21 cellular contexts compared by ENCODE assay signal in the genomic region with DNA sequence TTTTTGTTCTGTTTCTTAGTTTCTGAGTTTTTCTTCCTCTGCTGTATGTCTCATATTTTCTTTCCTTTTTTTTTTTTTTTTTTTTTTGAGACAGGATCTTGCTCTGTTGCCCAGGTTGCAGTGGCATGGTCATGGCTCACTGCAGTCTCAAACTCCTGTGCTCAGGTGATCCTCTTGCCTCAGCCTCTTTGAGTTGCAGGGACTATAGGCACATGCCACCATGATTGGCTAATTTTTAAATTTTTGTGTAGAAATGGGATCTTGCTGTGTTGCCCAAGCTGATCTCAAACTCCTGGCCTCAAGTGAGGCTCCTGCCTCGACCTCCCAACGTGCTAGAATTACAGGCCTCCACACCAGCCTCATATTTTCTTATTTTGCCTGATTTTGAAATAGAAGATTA. TPM values are rescaled to one million over a fixed set of nuclear protein-coding genes. Genes with fewer than 3 reads are reported as not detected.
DNase-seq lines count a peak whose midpoint lies in the region; ATAC-seq, FAIRE-seq and TF ChIP-seq lines count a peak whose summit lies in the region.
"Had no signal": no experiment of that assay in that cellular context is flagged by ENCODE, and none has a peak within 500 bp of the region (broad histone marks: within the 10 kb centered on the region; RNA-seq: fewer than 3 reads in every experiment).

No MANE protein-coding gene starts in this region.

- DNase-seq in activated naive CD4-positive, alpha-beta T cell treated with anti-CD3 and anti-CD28 coated beads, Interleukin-2, amount 50 U/mL, for 72 hours (ENCODE audit: low spot score in 2 of 2): no peak
- no peak for DNase-seq in activated naive CD4-positive, alpha-beta T cell treated with anti-CD3 and anti-CD28 coated beads for 36 hours
- DNase-seq in T-helper 17 cell: no peak
- DNase-seq in K562 (ENCODE audit: extremely low read depth in 1 of 4, low spot score in 3 of 4): no peak
- DNase-seq in progenitor cell of endocrine pancreas (ENCODE audit: low spot score, unreplicated experiment): no peak
- no peak for DNase-seq in hepatocyte (ENCODE audit: low spot score)
- DNase-seq in Kasumi-1 (lab: John Stamatoyannopoulos, UW): no peak
- DNase-seq in AG20443 (ENCODE audit: low spot score): no peak
- DNase-seq: Caco-2; CD4-positive, CD25-positive, alpha-beta regulatory T cell; CD8-positive, alpha-beta T cell; DMS153; DND-41; GDM1; GOT3 had no signal

- intact Hi-C loops in activated naive CD4-positive, alpha-beta T cell treated with anti-CD3 and anti-CD28 coated beads for 36 hours (cut with micrococcal nuclease): no loop called here
- intact Hi-C loops in K562 (cut with micrococcal nuclease): no loop called here

- H3K9me3 ChIP-seq in T-helper 17 cell (ENCODE audit: control insufficient read depth, low read length, poor library complexity, severe bottlenecking) (no peaks in the 10 kb centered on the region), K562 (replicated peaks; ENCODE audit: control insufficient read depth, insufficient read depth, low read depth, low read length) (no peaks in the 10 kb centered on the region), hepatocyte (ENCODE audit: low read depth) (no peaks in the 10 kb centered on the region)
- H3K9me3 ChIP-seq: BLaER1, Caco-2, HAP-1 had no signal

- TF ChIP-seq POLR2A in K562 (conservative IDR thresholded peaks at IDR 0.05): no peak

- H3K27ac Mint-ChIP-seq in activated naive CD4-positive, alpha-beta T cell treated with anti-CD3 and anti-CD28 coated beads, Interleukin-2, amount 50 U/mL, for 72 hours: peak overlapping the region; percentile 48 to 62
- H3K27ac Mint-ChIP-seq in activated naive CD4-positive, alpha-beta T cell treated with anti-CD3 and anti-CD28 coated beads for 36 hours: no peak overlapping the region
- peak overlapping the region; percentile 82 for H3K27ac Mint-ChIP-seq in T-helper 17 cell
- peak overlapping the region; percentile 34 for H3K27ac Mint-ChIP-seq in progenitor cell of endocrine pancreas
- H3K27ac Mint-ChIP-seq: B cell; CD8-positive, alpha-beta T cell had no signal

- H3K27ac ChIP-seq in K562 (ENCODE audit: extremely low read depth, low read depth, low read length) (no peak overlapping the region), hepatocyte (no peak overlapping the region)
- H3K27ac ChIP-seq: BLaER1, C4-2B had no signal

- H3K4me3 Mint-ChIP-seq in activated naive CD4-positive, alpha-beta T cell treated with anti-CD3 and anti-CD28 coated beads for 36 hours: no peak overlapping the region
- H3K4me3 Mint-ChIP-seq in T-helper 17 cell: no peak overlapping the region
- no peak overlapping the region for H3K4me3 Mint-ChIP-seq in progenitor cell of endocrine pancreas (ENCODE audit: low read depth)
- H3K4me3 Mint-ChIP-seq: B cell; CD4-positive, CD25-positive, alpha-beta regulatory T cell; CD8-positive, alpha-beta T cell had no signal

- CTCF ChIA-PET in activated naive CD4-positive, alpha-beta T cell treated with anti-CD3 and anti-CD28 coated beads for 36 hours (lab: Charles Lee): no interaction called here
- CTCF ChIA-PET in K562 (lab: Yijun Ruan, JAX; ENCODE audit: low intra/inter-chr PET ratio): no interaction called here

- no peak for FAIRE-seq in K562 (lab: Jason Lieb, UNC)
- FAIRE-seq: H54 had no signal

- H3K27me3 ChIP-seq in K562 (ENCODE audit: control insufficient read depth in 2 of 2, insufficient read depth in 2 of 2, low read length in 2 of 2): no peaks in the 10 kb centered on the region
- no peaks in the 10 kb centered on the region for H3K27me3 ChIP-seq in hepatocyte
- H3K27me3 ChIP-seq: BLaER1 had no signal

- no peaks in the 10 kb centered on the region for H3K9me2 ChIP-seq in hepatocyte (replicated peaks; ENCODE audit: insufficient read depth)

- H3K4me3 ChIP-seq in K562 (no peak overlapping the region), hepatocyte (no peak overlapping the region)
- H3K4me3 ChIP-seq: BLaER1, GM12878, HAP-1 had no signal

- no TSS peak for BruUV-seq in K562 (replicated peaks; lab: Mats Ljungman, UMichigan)

- in situ Hi-C loops in K562 (cut with MboI): no loop called here

- no peaks in the 10 kb centered on the region for H4K20me1 ChIP-seq in K562 (replicated peaks; ENCODE audit: control insufficient read depth, insufficient read depth, low read length)
- H4K20me1 ChIP-seq in hepatocyte (ENCODE audit: insufficient read depth, poor library complexity, severe bottlenecking): no peaks in the 10 kb centered on the region

- H2AFZ ChIP-seq in K562 (ENCODE audit: low read depth, low read length) (no peak overlapping the region), hepatocyte (no peak overlapping the region)

- TF ChIP-seq CTCF in K562 (IDR thresholded peaks at IDR 0.05 in 2 of 3, conservative IDR thresholded peaks at IDR 0.05 in 1 of 3; ENCODE audit: insufficient read depth in 2 of 3, low read depth in 1 of 3, low read length in 3 of 3): no peak
- no peak for TF ChIP-seq CTCF in progenitor cell of endocrine pancreas (IDR thresholded peaks at IDR 0.05; ENCODE audit: unreplicated experiment)
- no peak for TF ChIP-seq CTCF in hepatocyte (IDR thresholded peaks at IDR 0.05; ENCODE audit: poor library complexity)

- H3K36me3 ChIP-seq in K562 (ENCODE audit: control insufficient read depth, insufficient read depth, low read length) (peaks cover 8% of the 10 kb centered on the region; the same call in 1 of the 3 replicates), hepatocyte (replicated peaks; ENCODE audit: insufficient read depth, low read depth) (no peaks in the 10 kb centered on the region)

- no peak for TF ChIP-seq EP300 in K562 (IDR thresholded peaks at IDR 0.05; ENCODE audit: low read length)

- H3K36me3 Mint-ChIP-seq in activated naive CD4-positive, alpha-beta T cell treated with anti-CD3 and anti-CD28 coated beads, Interleukin-2, amount 50 U/mL, for 72 hours: peaks cover 0 to 11% of the 10 kb centered on the region in 2 donors
- peaks cover 1% of the 10 kb centered on the region for H3K36me3 Mint-ChIP-seq in activated naive CD4-positive, alpha-beta T cell treated with anti-CD3 and anti-CD28 coated beads for 36 hours (ENCODE audit: low read depth)
- no peaks in the 10 kb centered on the region for H3K36me3 Mint-ChIP-seq in T-helper 17 cell (ENCODE audit: low read depth)
- H3K36me3 Mint-ChIP-seq in progenitor cell of endocrine pancreas (ENCODE audit: insufficient read depth): peaks cover 4% of the 10 kb centered on the region

- POLR2A ChIA-PET in K562 (lab: Yijun Ruan, JAX): no interaction called here

- no peak for TF ChIP-seq RAD21 in K562 (CRISPR knock-in tag; conservative IDR thresholded peaks at IDR 0.05 in 1 of 2, IDR thresholded peaks at IDR 0.05 in 1 of 2)

- no peak overlapping the region for H3K9ac ChIP-seq in K562 (ENCODE audit: insufficient read depth in 1 of 2, low read depth in 2 of 2, low read length in 2 of 2)
- H3K9ac ChIP-seq: BLaER1 had no signal

- peaks cover 4% of the 10 kb centered on the region for H3K9me1 ChIP-seq in K562 (ENCODE audit: control insufficient read depth, insufficient read depth, low read length)

- H3K4me2 ChIP-seq in K562 (ENCODE audit: insufficient read depth, low read length) (no peak overlapping the region), hepatocyte (no peak overlapping the region)
- H3K4me2 ChIP-seq: BLaER1 had no signal

- peaks cover 17% of the 10 kb centered on the region for H3K4me1 Mint-ChIP-seq in activated naive CD4-positive, alpha-beta T cell treated with anti-CD3 and anti-CD28 coated beads for 36 hours (ENCODE audit: low read depth)
- H3K4me1 Mint-ChIP-seq in T-helper 17 cell: peaks cover 23% of the 10 kb centered on the region
- peaks cover 1% of the 10 kb centered on the region for H3K4me1 Mint-ChIP-seq in progenitor cell of endocrine pancreas (ENCODE audit: low read depth)

- 90% methylated on average over 2 of the region's 2 CpGs for WGBS in K562 (ENCODE audit: insufficient coverage, low coverage, missing lambda C conversion rate)
- WGBS in hepatocyte (ENCODE audit: low lambda C conversion rate, missing lambda C conversion rate): 100% methylated on average over 2 of the region's 2 CpGs

- no peaks in the 10 kb centered on the region for H3K4me1 ChIP-seq in K562 (replicated peaks in 1 of 2; ENCODE audit: control insufficient read depth in 2 of 2, insufficient read depth in 2 of 2, low read length in 2 of 2)
- no peaks in the 10 kb centered on the region for H3K4me1 ChIP-seq in hepatocyte (ENCODE audit: insufficient read depth)
- H3K4me1 ChIP-seq: BLaER1, Caco-2, HAP-1 had no signal

- H3K9me3 Mint-ChIP-seq in activated naive CD4-positive, alpha-beta T cell treated with anti-CD3 and anti-CD28 coated beads, Interleukin-2, amount 50 U/mL, for 72 hours: no peaks in the 10 kb centered on the region
- no peaks in the 10 kb centered on the region for H3K9me3 Mint-ChIP-seq in activated naive CD4-positive, alpha-beta T cell treated with anti-CD3 and anti-CD28 coated beads for 36 hours
- H3K9me3 Mint-ChIP-seq in progenitor cell of endocrine pancreas (ENCODE audit: low read depth): no peaks in the 10 kb centered on the region
- H3K9me3 Mint-ChIP-seq: CD4-positive, CD25-positive, alpha-beta regulatory T cell; CD8-positive, alpha-beta T cell had no signal

- H3K27me3 Mint-ChIP-seq in activated naive CD4-positive, alpha-beta T cell treated with anti-CD3 and anti-CD28 coated beads for 36 hours (ENCODE audit: low read depth): no peaks in the 10 kb centered on the region
- H3K27me3 Mint-ChIP-seq in T-helper 17 cell (no peaks in the 10 kb centered on the region), progenitor cell of endocrine pancreas (no peaks in the 10 kb centered on the region)
- H3K27me3 Mint-ChIP-seq: B cell; CD4-positive, CD25-positive, alpha-beta regulatory T cell had no signal

- H3K79me2 ChIP-seq in K562 (ENCODE audit: control insufficient read depth, insufficient read depth, low read length) (peaks cover 55% of the 10 kb centered on the region), hepatocyte (peaks cover 77% of the 10 kb centered on the region)

- ATAC-seq in activated naive CD4-positive, alpha-beta T cell treated with anti-CD3 and anti-CD28 coated beads, Interleukin-2, amount 50 U/mL, for 72 hours: no peak
- no peak for ATAC-seq in T-helper 17 cell
- no peak for ATAC-seq in K562
- ATAC-seq: CD8-positive, alpha-beta T cell; GM12878 had no signal

RNA-seq across cellular contexts. Expression of gene CTDSPL2, which starts 51.9 kb away (rescaled TPM):
- 100 to 1,000 TPM in 1 of 2 donors, 10 to 100 TPM in 1; 84.9 to 107 TPM for total RNA-seq in activated naive CD4-positive, alpha-beta T cell treated with anti-CD3 and anti-CD28 coated beads, Interleukin-2, amount 50 U/mL, for 72 hours
- total RNA-seq in activated naive CD4-positive, alpha-beta T cell treated with anti-CD3 and anti-CD28 coated beads for 36 hours: 10 to 100 TPM; 61.8 to 63.7 TPM
- total RNA-seq in T-helper 17 cell: 10 to 100 TPM; 73.4 to 78.6 TPM
- total RNA-seq in K562 (2011; cell fraction: chromatin; rRNA removed; ENCODE audit: low replicate concordance): 146 and 232 TPM in 2 replicates
- total RNA-seq in K562 (2011; cell fraction: nucleolus; rRNA removed): 94.1 and 123 TPM in 2 replicates
- 140 and 190 TPM in 2 replicates for total RNA-seq in K562 (2011; cell fraction: nucleoplasm; rRNA removed)
- total RNA-seq in K562 (2014; rRNA removed): 79.0 and 102 TPM in 2 replicates
- 59.5 and 74.6 TPM in 2 replicates for total RNA-seq in K562 (2014; rRNA removed; fragmentation: Illumina TruSeq; extraction: Trizol)
- 71.1 and 74.9 TPM in 2 replicates for total RNA-seq in K562 (2015; rRNA removed; fragmentation: Illumina TruSeq; extraction: Trizol)
- total RNA-seq in K562 (2021): 53.1 and 55.3 TPM in 2 replicates
- polyA plus RNA-seq in K562 (2011; rRNA removed): 45.5 and 67.1 TPM in 2 replicates
- 13.5 and 17.9 TPM in 2 replicates for polyA plus RNA-seq in K562 (2011; cell fraction: cytosol; rRNA removed)
- 77.5 and 80.3 TPM in 2 replicates for polyA plus RNA-seq in K562 (2011; cell fraction: nucleus; rRNA removed)
- 31.4 and 52.7 TPM in 2 replicates for polyA plus RNA-seq in K562 (2012)
- 50.1 and 51.6 TPM in 2 replicates for polyA plus RNA-seq in K562 (2014; fragmentation: Illumina TruSeq; extraction: Trizol)
- 10 to 100 TPM; 16.8 to 36.0 TPM for polyA plus RNA-seq in K562 (2014; fragmentation: Nextera tagmentation; extraction: Ambion mirVana)
- 19.9 and 21.0 TPM in 2 replicates for polyA plus RNA-seq in K562 (2014; rRNA removed)
- polyA minus RNA-seq in K562 (2011; rRNA and poly(A)+ RNA removed): 221 and 262 TPM in 2 replicates
- polyA minus RNA-seq in K562 (2011; cell fraction: cytosol; rRNA and poly(A)+ RNA removed): 58.0 and 66.3 TPM in 2 replicates
- 89.9 and 134 TPM in 2 replicates for polyA minus RNA-seq in K562 (2011; cell fraction: nucleus; rRNA and poly(A)+ RNA removed)
- 61.7 and 63.5 TPM in 2 replicates for total RNA-seq in progenitor cell of endocrine pancreas
- total RNA-seq in hepatocyte: 48.5 and 52.0 TPM in 2 replicates
- polyA plus RNA-seq in hepatocyte: 9.6 and 13.3 TPM in 2 replicates

RNA-seq across cellular contexts. Expression of gene EIF3J, which starts 57.6 kb away (rescaled TPM):
- 10 to 100 TPM; 74.8 to 78.0 TPM for total RNA-seq in activated naive CD4-positive, alpha-beta T cell treated with anti-CD3 and anti-CD28 coated beads, Interleukin-2, amount 50 U/mL, for 72 hours
- 10 to 100 TPM; 75.8 to 77.9 TPM for total RNA-seq in activated naive CD4-positive, alpha-beta T cell treated with anti-CD3 and anti-CD28 coated beads for 36 hours
- total RNA-seq in T-helper 17 cell (10 to 100 TPM; 52.7 to 73.1 TPM), K562 (2014; rRNA removed) (80.7 and 85.0 TPM in 2 replicates), K562 (2014; rRNA removed; fragmentation: Illumina TruSeq; extraction: Trizol) (151 and 171 TPM in 2 replicates), K562 (2015; rRNA removed; fragmentation: Illumina TruSeq; extraction: Trizol) (146 and 164 TPM in 2 replicates), K562 (2021) (150 and 153 TPM in 2 replicates), progenitor cell of endocrine pancreas (75.8 and 81.7 TPM in 2 replicates), hepatocyte (46.4 and 52.9 TPM in 2 replicates)
- total RNA-seq in K562 (2011; cell fraction: chromatin; rRNA removed; ENCODE audit: low replicate concordance): 59.3 and 164 TPM in 2 replicates
- 30.7 and 36.6 TPM in 2 replicates for total RNA-seq in K562 (2011; cell fraction: nucleolus; rRNA removed)
- total RNA-seq in K562 (2011; cell fraction: nucleoplasm; rRNA removed): 61.7 and 80.6 TPM in 2 replicates
- polyA plus RNA-seq in K562 (2011; rRNA removed) (152 and 217 TPM in 2 replicates), K562 (2014; fragmentation: Illumina TruSeq; extraction: Trizol) (192 and 215 TPM in 2 replicates), K562 (2014; fragmentation: Nextera tagmentation; extraction: Ambion mirVana) (10 to 100 TPM; 44.2 to 48.4 TPM), K562 (2014; rRNA removed) (111 and 150 TPM in 2 replicates), hepatocyte (29.2 and 33.9 TPM in 2 replicates)
- polyA plus RNA-seq in K562 (2011; cell fraction: cytosol; rRNA removed): 38.7 and 77.9 TPM in 2 replicates
- polyA plus RNA-seq in K562 (2011; cell fraction: nucleus; rRNA removed): 25.5 and 42.4 TPM in 2 replicates
- 150 and 152 TPM in 2 replicates for polyA plus RNA-seq in K562 (2012)
- polyA minus RNA-seq in K562 (2011; rRNA and poly(A)+ RNA removed): 184 and 187 TPM in 2 replicates
- polyA minus RNA-seq in K562 (2011; cell fraction: cytosol; rRNA and poly(A)+ RNA removed): 46.2 and 66.9 TPM in 2 replicates
- 17.0 and 31.5 TPM in 2 replicates for polyA minus RNA-seq in K562 (2011; cell fraction: nucleus; rRNA and poly(A)+ RNA removed)
